Comparison of ENCODE assay signal across 13 cellular contexts in the genomic region with DNA sequence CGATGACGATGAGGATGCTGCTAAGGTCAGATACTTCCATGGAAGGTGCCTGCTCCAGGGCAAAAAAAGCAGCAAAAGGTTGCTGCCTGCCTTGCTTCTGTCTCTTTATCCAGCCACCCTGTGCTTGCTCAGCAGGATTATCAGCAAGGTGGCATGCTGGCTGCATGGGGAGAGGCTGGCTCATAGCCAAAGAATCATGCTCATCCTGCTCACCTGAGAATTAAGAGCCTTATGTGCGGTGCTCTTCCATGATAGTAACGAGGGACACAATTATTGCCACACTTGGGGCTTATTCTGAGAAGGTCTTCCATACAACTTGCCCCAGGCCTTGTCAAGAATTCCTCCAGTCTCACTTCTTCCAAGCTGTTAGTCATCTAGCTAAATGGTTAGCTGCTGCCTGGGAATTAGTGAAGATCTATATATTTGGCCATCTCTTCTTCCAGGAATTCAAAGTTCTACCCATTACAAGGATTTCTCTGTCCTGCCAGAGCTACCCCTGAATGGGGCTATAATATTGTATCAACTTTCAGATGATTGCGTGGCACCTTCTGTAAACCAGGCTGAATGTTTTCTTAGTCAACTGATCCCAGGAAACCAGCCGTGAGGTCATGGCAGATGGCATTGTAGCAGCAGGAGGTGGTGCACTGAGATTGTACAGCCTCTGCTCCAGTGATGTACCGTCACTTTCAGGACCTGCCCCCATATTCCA.
DNase-seq lines count a peak whose midpoint lies in the region; ATAC-seq and TF ChIP-seq lines count a peak whose summit lies in the region.
"Had no signal": no experiment of that assay in that cellular context is flagged by ENCODE, and none has a peak within 500 bp of the region (broad histone marks: within the 10 kb centered on the region; RNA-seq: fewer than 3 reads in every experiment).

No MANE protein-coding gene starts in this region.

- H3K4me1 ChIP-seq in Karpas-422 (ENCODE audit: low read length): peaks cover 15% of the 10 kb centered on the region

- peaks cover 5% of the 10 kb centered on the region in 2 donors for H3K4me1 Mint-ChIP-seq in natural killer cell

- peak; percentile 100 for DNase-seq in DMS53 (lab: John Stamatoyannopoulos, UW)
- DNase-seq in NCI-H1105 treated with DMSO at 0.1 percent for 48 hours (lab: John Stamatoyannopoulos, UW): peak; percentile 62
- peak; percentile 96 for DNase-seq in NCI-H510A (lab: John Stamatoyannopoulos, UW)
- peak; percentile 8 for DNase-seq in choroid plexus epithelial cell (ENCODE audit: low read depth)
- DNase-seq in natural killer cell: no peak
- DNase-seq in stimulated activated naive CD4-positive, alpha-beta T cell treated with Interleukin-2 at 50 U/mL for 16 hours (lab: John Stamatoyannopoulos, UW): no peak
- DNase-seq in Karpas-422: no peak
- DNase-seq in middle frontal gyrus (ENCODE audit: extremely low spot score, low spot score): no peak
- DNase-seq: activated CD4-positive, alpha-beta T cell treated with anti-CD3 and anti-CD28 coated beads for 4 hours; activated T-cell treated with anti-CD3 and anti-CD28 coated beads for 4 hours; NCI-H526 treated with DMSO at 0.1 percent for 48 hours had no signal

- H3K79me2 ChIP-seq in Karpas-422 (ENCODE audit: low read length): no peaks in the 10 kb centered on the region

- H3K36me3 Mint-ChIP-seq in natural killer cell: no peaks in the 10 kb centered on the region
- H3K36me3 Mint-ChIP-seq: activated naive CD4-positive, alpha-beta T cell treated with anti-CD3 and anti-CD28 coated beads, Interleukin-2, amount 50 U/mL, for 24 hours; memory B cell had no signal

- no peaks in the 10 kb centered on the region for H3K9me3 Mint-ChIP-seq in natural killer cell
- H3K9me3 Mint-ChIP-seq: activated naive CD4-positive, alpha-beta T cell treated with anti-CD3 and anti-CD28 coated beads, Interleukin-2, amount 50 U/mL, for 24 hours; memory B cell had no signal

- H2AFZ ChIP-seq in Karpas-422 (ENCODE audit: low read length): no peak overlapping the region

- H3K4me3 Mint-ChIP-seq in natural killer cell: no peak overlapping the region
- H3K4me3 Mint-ChIP-seq: activated naive CD4-positive, alpha-beta T cell treated with anti-CD3 and anti-CD28 coated beads, Interleukin-2, amount 50 U/mL, for 24 hours; memory B cell had no signal

- H3K9ac ChIP-seq in Karpas-422 (ENCODE audit: low read length): no peak overlapping the region

- H3K4me2 ChIP-seq in Karpas-422 (ENCODE audit: low read depth, low read length, poor library complexity, severe bottlenecking): no peak overlapping the region

- H3K4me3 ChIP-seq in choroid plexus epithelial cell (ENCODE audit: low read depth, low read length) (no peak overlapping the region), Karpas-422 (ENCODE audit: low read length) (no peak overlapping the region)

- H3K27ac Mint-ChIP-seq in natural killer cell: no peak overlapping the region
- H3K27ac Mint-ChIP-seq: activated naive CD4-positive, alpha-beta T cell treated with anti-CD3 and anti-CD28 coated beads, Interleukin-2, amount 50 U/mL, for 24 hours; memory B cell had no signal

- H3K9me2 ChIP-seq in Karpas-422 (replicated peaks; ENCODE audit: insufficient read depth, low read length): no peaks in the 10 kb centered on the region

- ATAC-seq in natural killer cell: no peak

- no peak for TF ChIP-seq CTCF in choroid plexus epithelial cell (conservative IDR thresholded peaks at IDR 0.05; ENCODE audit: low read depth, low read length)
- TF ChIP-seq CTCF in natural killer cell (IDR thresholded peaks at IDR 0.05): no peak

- H3K36me3 ChIP-seq in Karpas-422 (ENCODE audit: insufficient read depth, low read length): no peaks in the 10 kb centered on the region

- H3K9me3 ChIP-seq in Karpas-422 (ENCODE audit: low read length): no peaks in the 10 kb centered on the region

- no peaks in the 10 kb centered on the region for H4K20me1 ChIP-seq in Karpas-422 (ENCODE audit: insufficient read depth, low read depth, low read length)

- H3K27me3 Mint-ChIP-seq in natural killer cell (ENCODE audit: low read depth in 2 of 2): peaks cover 9 to 29% of the 10 kb centered on the region in 2 donors
- H3K27me3 Mint-ChIP-seq: memory B cell had no signal

- H3K27me3 ChIP-seq in Karpas-422 (ENCODE audit: low read length): no peaks in the 10 kb centered on the region

- intact Hi-C loops in natural killer cell (cut with micrococcal nuclease): no loop called here

- H3K27ac ChIP-seq in Karpas-422 (ENCODE audit: low read length): no peak overlapping the region

Comparison
In these comparisons a context has a peak if more than half of its experiments do, and no peak if none do; other contexts are left out.
1. DNase-seq: peak in DMS53 (single experiment), NCI-H1105 treated with DMSO at 0.1 percent for 48 hours (single experiment), NCI-H510A (single experiment) and choroid plexus epithelial cell (single experiment); none in natural killer cell (single experiment), stimulated activated naive CD4-positive, alpha-beta T cell treated with Interleukin-2 at 50 U/mL for 16 hours (single experiment), Karpas-422 (single experiment) and middle frontal gyrus (single experiment).